ENCODE assay signal across 8 cellular contexts in the genomic region with DNA sequence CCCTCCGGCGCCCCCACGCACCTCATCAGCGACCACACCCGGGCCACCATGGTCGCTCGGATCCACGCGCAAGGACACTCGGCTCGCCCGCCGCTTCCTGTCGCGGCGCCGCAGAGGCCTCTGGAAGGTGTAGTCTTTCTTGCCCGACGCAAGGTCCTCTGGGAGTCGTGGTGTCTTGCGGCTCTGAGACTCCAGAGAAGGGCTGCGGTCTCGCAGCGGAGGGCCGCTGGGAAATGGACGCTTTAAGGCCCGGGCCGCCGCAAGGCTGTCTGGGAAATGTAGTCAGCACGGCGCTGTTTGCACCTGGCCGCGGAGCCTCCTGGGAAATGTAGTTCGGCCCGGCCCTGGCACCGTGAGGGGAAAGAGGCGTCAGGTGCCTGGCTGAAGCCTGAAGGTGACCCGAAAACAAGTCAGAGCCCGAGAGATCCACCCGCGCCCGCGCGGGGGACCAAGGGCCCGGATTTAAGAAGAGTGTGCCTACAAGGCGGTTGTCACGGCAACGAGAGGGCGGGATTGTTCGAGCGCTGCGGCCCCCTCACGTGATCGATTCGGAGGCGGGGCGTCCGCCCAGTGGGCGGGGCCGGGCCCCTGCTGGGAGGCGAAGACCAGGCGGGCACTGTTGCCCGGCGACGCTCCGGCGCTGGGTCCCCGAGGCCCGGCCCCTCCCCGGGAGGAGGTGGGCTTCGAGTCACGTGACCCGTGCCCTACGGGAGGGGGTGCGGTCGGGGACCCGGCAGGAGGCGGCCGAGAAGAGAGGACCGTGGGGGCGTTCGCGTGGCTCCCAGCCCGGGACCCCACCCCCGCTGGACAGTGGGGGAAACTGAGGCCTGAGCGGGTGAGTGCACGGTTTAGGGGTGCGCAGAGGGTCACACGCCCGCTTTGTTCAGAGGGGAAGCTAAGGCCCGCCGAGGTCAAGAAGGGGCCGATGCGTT. TPM values are rescaled to one million over a fixed set of nuclear protein-coding genes. Genes with fewer than 3 reads are reported as not detected.
DNase-seq lines count a peak whose midpoint lies in the region; ATAC-seq, FAIRE-seq and TF ChIP-seq lines count a peak whose summit lies in the region.

A gene with protein sequence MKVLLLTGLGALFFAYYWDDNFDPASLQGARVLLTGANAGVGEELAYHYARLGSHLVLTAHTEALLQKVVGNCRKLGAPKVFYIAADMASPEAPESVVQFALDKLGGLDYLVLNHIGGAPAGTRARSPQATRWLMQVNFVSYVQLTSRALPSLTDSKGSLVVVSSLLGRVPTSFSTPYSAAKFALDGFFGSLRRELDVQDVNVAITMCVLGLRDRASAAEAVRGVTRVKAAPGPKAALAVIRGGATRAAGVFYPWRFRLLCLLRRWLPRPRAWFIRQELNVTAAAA (plus strand): TSS at position 591 of the 932 bp plus-strand sequence. CDS start 3,806 bp downstream, outside the sequence.
A gene with protein sequence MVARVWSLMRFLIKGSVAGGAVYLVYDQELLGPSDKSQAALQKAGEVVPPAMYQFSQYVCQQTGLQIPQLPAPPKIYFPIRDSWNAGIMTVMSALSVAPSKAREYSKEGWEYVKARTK (minus strand): TSS at position 80 of the 932 bp plus-strand sequence. CDS start 30 bp downstream, at position 50.

- CTCF ChIA-PET in naive thymus-derived CD4-positive, alpha-beta T cell (lab: Charles Lee): no interaction called here

- peak within 1 kb of the TSS; percentile 94 to 100 (median 97) for H3K27ac Mint-ChIP-seq in naive thymus-derived CD4-positive, alpha-beta T cell
- H3K27ac Mint-ChIP-seq in stimulated activated naive B cell treated with anti-CD40 and anti-IgM and Interleukin-4, amounts not matched to agents 10 μg/mL and 1 μg/mL and 100 μg/mL, for 72 hours: peak within 1 kb of the TSS; percentile 97

- peaks cover 3% of the 10 kb centered on the region for H3K27me3 ChIP-seq in fibroblast of lung (ENCODE audit: control insufficient read depth, insufficient read depth, low read length)
- H3K27me3 ChIP-seq in naive thymus-derived CD4-positive, alpha-beta T cell (ENCODE audit: control insufficient read depth in 2 of 2, insufficient read depth in 2 of 2, low read length in 2 of 2): no peaks in the 10 kb centered on the region

- no peaks in the 10 kb centered on the region for H3K9me3 ChIP-seq in KOPT-K1 (ENCODE audit: insufficient read depth, low read length, poor library complexity, severe bottlenecking)
- H3K9me3 ChIP-seq in fibroblast of lung (ENCODE audit: control insufficient read depth, insufficient read depth, low read depth, low read length): no peaks in the 10 kb centered on the region
- no peaks in the 10 kb centered on the region for H3K9me3 ChIP-seq in naive thymus-derived CD4-positive, alpha-beta T cell (ENCODE audit: control insufficient read depth in 2 of 3, low read length in 3 of 3)

- ATAC-seq in GM21786 (IDR thresholded peaks at IDR 0.05; ENCODE audit: unreplicated experiment): peak; percentile 91
- peak; percentile 96 for ATAC-seq in naive thymus-derived CD4-positive, alpha-beta T cell
- ATAC-seq in stimulated activated naive B cell treated with anti-CD40 and anti-IgM and Interleukin-4, amounts not matched to agents 10 μg/mL and 1 μg/mL and 100 μg/mL, for 72 hours (replicated peaks): peak; percentile 96

- H3K27ac ChIP-seq in KOPT-K1 (ENCODE audit: low read depth, low read length, poor library complexity, severe bottlenecking) (peak within 1 kb of the TSS; percentile 57), fibroblast of lung (ENCODE audit: insufficient read depth, low read length) (peak within 1 kb of the TSS; percentile 92)
- H3K27ac ChIP-seq in naive thymus-derived CD4-positive, alpha-beta T cell (ENCODE audit: low read depth, low read length): peak within 1 kb of the TSS; percentile 98

- peaks cover 20 to 33% (median 25%) of the 10 kb centered on the region in 7 donors for H3K4me1 Mint-ChIP-seq in naive thymus-derived CD4-positive, alpha-beta T cell
- peaks cover 19 to 28% of the 10 kb centered on the region in 2 donors for H3K4me1 Mint-ChIP-seq in stimulated activated naive B cell treated with anti-CD40 and anti-IgM and Interleukin-4, amounts not matched to agents 10 μg/mL and 1 μg/mL and 100 μg/mL, for 72 hours

- H3K36me3 Mint-ChIP-seq in naive thymus-derived CD4-positive, alpha-beta T cell: peaks cover 0 to 4% (median 0%) of the 10 kb centered on the region in 5 donors
- H3K36me3 Mint-ChIP-seq in stimulated activated naive B cell treated with anti-CD40 and anti-IgM and Interleukin-4, amounts not matched to agents 10 μg/mL and 1 μg/mL and 100 μg/mL, for 72 hours: peaks cover 9 to 18% of the 10 kb centered on the region in 2 donors

- TF ChIP-seq CTCF in fibroblast of lung (conservative IDR thresholded peaks at IDR 0.05 in 1 of 2, IDR thresholded peaks at IDR 0.05 in 1 of 2; ENCODE audit: low read depth in 1 of 2, low read length in 2 of 2): no peak

- no peaks in the 10 kb centered on the region for H4K20me1 ChIP-seq in fibroblast of lung (ENCODE audit: control insufficient read depth, extremely low read depth, insufficient read depth, low read length)

- H3K36me3 ChIP-seq in KOPT-K1 (ENCODE audit: insufficient read depth, low read length) (no peaks in the 10 kb centered on the region), fibroblast of lung (ENCODE audit: control insufficient read depth, insufficient read depth, low read length) (peaks cover 1% of the 10 kb centered on the region)
- peaks cover 0 to 13% (median 0%) of the 10 kb centered on the region in 3 experiments for H3K36me3 ChIP-seq in naive thymus-derived CD4-positive, alpha-beta T cell (ENCODE audit: control insufficient read depth in 2 of 3, insufficient read depth in 3 of 3, low read length in 3 of 3)

- FAIRE-seq in RCC 7860 (lab: Jason Lieb, UNC): peak; percentile 93

- peak within 1 kb of the TSS; percentile 73 for H2AFZ ChIP-seq in fibroblast of lung (ENCODE audit: low read length)

- peak; percentile 96 for DNase-seq in DMS79 (lab: John Stamatoyannopoulos, UW)
- DNase-seq in RCC 7860 (ENCODE audit: low spot score): peak; percentile 97
- peak; percentile 95 to 96 for DNase-seq in activated T-helper 1 cell treated with anti-CD3 and anti-CD28 coated beads, Interleukin-2, amount 50 U/mL, for 16 hours (ENCODE audit: low read depth in 1 of 2, low spot score in 1 of 2)
- peak; percentile 98 to 99 for DNase-seq in fibroblast of lung (ENCODE audit: low read depth in 2 of 2)
- peak; percentile 98 to 99 (median 99) for DNase-seq in naive thymus-derived CD4-positive, alpha-beta T cell
- DNase-seq in stimulated activated naive B cell treated with anti-CD40 and anti-IgM and Interleukin-4, amounts not matched to agents 10 μg/mL and 1 μg/mL and 100 μg/mL, for 72 hours: peak; percentile 98

- POLR2A ChIA-PET in naive thymus-derived CD4-positive, alpha-beta T cell (lab: Charles Lee): interaction anchor here (1.0 to 1.7 kb wide), 2 partner anchors 9 to 11 kb away, joined by 3 to 6 read pairs; a partner anchor contains a TSS

- peaks cover 0 to 4% (median 0%) of the 10 kb centered on the region in 11 donors for H3K9me3 Mint-ChIP-seq in naive thymus-derived CD4-positive, alpha-beta T cell
- H3K9me3 Mint-ChIP-seq in stimulated activated naive B cell treated with anti-CD40 and anti-IgM and Interleukin-4, amounts not matched to agents 10 μg/mL and 1 μg/mL and 100 μg/mL, for 72 hours: peaks cover 2 to 4% of the 10 kb centered on the region in 2 donors

- H3K27me3 Mint-ChIP-seq in naive thymus-derived CD4-positive, alpha-beta T cell: peaks cover 0 to 18% (median 0%) of the 10 kb centered on the region in 5 donors
- no peaks in the 10 kb centered on the region for H3K27me3 Mint-ChIP-seq in stimulated activated naive B cell treated with anti-CD40 and anti-IgM and Interleukin-4, amounts not matched to agents 10 μg/mL and 1 μg/mL and 100 μg/mL, for 72 hours

- peaks cover 10% of the 10 kb centered on the region for H3K79me2 ChIP-seq in fibroblast of lung (ENCODE audit: control insufficient read depth, insufficient read depth, low read length)

- intact Hi-C loops in naive thymus-derived CD4-positive, alpha-beta T cell (cut with micrococcal nuclease): loop anchor here (1.0 to 10.0 kb wide), 16 partner anchors 10 to 1854 kb away; a partner anchor contains a TSS

- H3K9ac ChIP-seq in fibroblast of lung (ENCODE audit: insufficient read depth, low read length): peak within 1 kb of the TSS; percentile 90

- H3K4me1 ChIP-seq in fibroblast of lung (ENCODE audit: control insufficient read depth, extremely low read depth, insufficient read depth, low read length): peaks cover 4% of the 10 kb centered on the region
- H3K4me1 ChIP-seq in naive thymus-derived CD4-positive, alpha-beta T cell (ENCODE audit: control insufficient read depth in 2 of 2, insufficient read depth in 2 of 2, low read length in 2 of 2): peaks cover 8 to 18% of the 10 kb centered on the region in 2 donors

- peak within 1 kb of the TSS; percentile 75 to 98 (median 86) for H3K4me3 ChIP-seq in fibroblast of lung (replicated peaks in 1 of 4; ENCODE audit: control extremely low read depth in 1 of 4, insufficient read depth in 1 of 4, low read depth in 3 of 4, low read length in 4 of 4)
- H3K4me3 ChIP-seq in naive thymus-derived CD4-positive, alpha-beta T cell (ENCODE audit: low read length): peak within 1 kb of the TSS; percentile 100

- peak within 1 kb of the TSS; percentile 96 for H3K4me2 ChIP-seq in fibroblast of lung (ENCODE audit: extremely low read depth, insufficient read depth, low read length)

- H3K4me3 Mint-ChIP-seq in naive thymus-derived CD4-positive, alpha-beta T cell: peak within 1 kb of the TSS; percentile 85 to 97 (median 94)
- peak within 1 kb of the TSS; percentile 85 to 88 for H3K4me3 Mint-ChIP-seq in stimulated activated naive B cell treated with anti-CD40 and anti-IgM and Interleukin-4, amounts not matched to agents 10 μg/mL and 1 μg/mL and 100 μg/mL, for 72 hours

RNA-seq across cellular contexts. Expression of the first gene that starts in this region (rescaled TPM):
- total RNA-seq in fibroblast of lung: 11.0 and 13.0 TPM in 2 replicates
- 3.1 and 5.1 TPM in 2 replicates for polyA plus RNA-seq in fibroblast of lung
- 5.2 and 7.8 TPM in 2 replicates for polyA plus RNA-seq in fibroblast of lung (2012)
- polyA minus RNA-seq in fibroblast of lung (ENCODE audit: low replicate concordance): 5.6 TPM in 1 of 2 replicates, not detected in the other
- total RNA-seq in naive thymus-derived CD4-positive, alpha-beta T cell: 1 to 10 TPM; 2.8 to 5.2 (median 3.6) TPM
- polyA plus RNA-seq in naive thymus-derived CD4-positive, alpha-beta T cell: 1 to 10 TPM; 8.4 to 9.6 TPM

RNA-seq across cellular contexts. Expression of the second gene that starts in this region (rescaled TPM):
- 29.3 and 73.5 TPM in 2 replicates for total RNA-seq in fibroblast of lung
- polyA plus RNA-seq in fibroblast of lung: 20.7 and 20.8 TPM in 2 replicates
- polyA plus RNA-seq in fibroblast of lung (2012): 83.6 and 93.2 TPM in 2 replicates
- 29.2 and 29.9 TPM in 2 replicates for polyA minus RNA-seq in fibroblast of lung (ENCODE audit: low replicate concordance)
- 10 to 100 TPM; 26.1 to 49.3 (median 38.4) TPM for total RNA-seq in naive thymus-derived CD4-positive, alpha-beta T cell
- 100 to 1,000 TPM in 1 of 2 donors, 10 to 100 TPM in 1; 76.8 to 109 TPM for polyA plus RNA-seq in naive thymus-derived CD4-positive, alpha-beta T cell

Comparison
In these comparisons a context has a peak if more than half of its experiments do, and no peak if none do; other contexts are left out.
1. Peak in every context shown above with its lines: DNase-seq, ATAC-seq, H3K4me3 ChIP-seq and H3K27ac ChIP-seq.